Comparison of ENCODE assay signal across 1 cellular context in the genomic region with DNA sequence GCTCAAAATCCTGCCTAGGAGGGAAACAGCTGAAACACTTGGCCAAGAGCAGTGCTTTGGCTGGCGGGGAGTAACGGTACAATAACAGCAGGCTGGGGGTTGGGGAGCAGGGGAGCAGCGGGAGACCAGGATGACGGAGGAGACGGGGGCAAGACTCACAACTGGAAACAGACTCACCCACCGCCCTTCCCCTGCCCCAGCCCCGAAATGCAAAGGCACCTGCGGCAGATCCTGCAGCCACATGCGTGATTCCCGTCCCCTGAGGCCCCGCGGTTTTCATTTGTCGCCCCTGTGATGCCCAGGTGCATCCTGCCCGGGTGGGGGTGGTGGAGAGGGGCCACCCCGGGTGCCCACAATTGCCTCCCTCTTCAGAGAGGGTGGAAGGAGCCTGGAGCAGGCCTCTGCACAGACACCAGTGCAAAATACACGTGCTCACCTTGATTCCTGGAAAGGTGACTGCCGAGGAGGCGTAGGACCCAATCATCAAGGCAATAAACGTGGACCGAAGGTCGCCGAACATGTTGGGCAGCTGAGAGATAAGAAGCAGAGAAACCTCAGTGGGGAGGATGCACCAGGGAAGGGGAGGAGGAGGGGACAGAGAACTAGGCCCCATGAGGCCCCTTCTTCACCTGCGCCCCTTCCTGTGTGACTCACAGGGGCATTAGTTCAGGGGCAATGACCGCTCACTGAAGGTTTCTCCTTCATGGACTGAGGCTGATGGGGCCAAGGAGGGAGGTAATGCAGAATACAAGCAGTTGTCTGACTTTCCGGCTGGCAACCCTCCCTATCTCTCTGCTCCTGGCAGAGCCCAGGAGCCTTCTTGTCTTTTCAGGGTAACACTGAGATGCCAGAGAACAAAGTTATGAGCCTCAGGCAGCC.
TF ChIP-seq lines count a peak whose summit lies in the region.

No MANE protein-coding gene starts in this region.

TF ChIP-seq in HepG2, 621 proteins besides CTCF, POLR2A, EP300 and RAD21 (continued from another document and continues in another):
- TF ChIP-seq, protein P1, sequence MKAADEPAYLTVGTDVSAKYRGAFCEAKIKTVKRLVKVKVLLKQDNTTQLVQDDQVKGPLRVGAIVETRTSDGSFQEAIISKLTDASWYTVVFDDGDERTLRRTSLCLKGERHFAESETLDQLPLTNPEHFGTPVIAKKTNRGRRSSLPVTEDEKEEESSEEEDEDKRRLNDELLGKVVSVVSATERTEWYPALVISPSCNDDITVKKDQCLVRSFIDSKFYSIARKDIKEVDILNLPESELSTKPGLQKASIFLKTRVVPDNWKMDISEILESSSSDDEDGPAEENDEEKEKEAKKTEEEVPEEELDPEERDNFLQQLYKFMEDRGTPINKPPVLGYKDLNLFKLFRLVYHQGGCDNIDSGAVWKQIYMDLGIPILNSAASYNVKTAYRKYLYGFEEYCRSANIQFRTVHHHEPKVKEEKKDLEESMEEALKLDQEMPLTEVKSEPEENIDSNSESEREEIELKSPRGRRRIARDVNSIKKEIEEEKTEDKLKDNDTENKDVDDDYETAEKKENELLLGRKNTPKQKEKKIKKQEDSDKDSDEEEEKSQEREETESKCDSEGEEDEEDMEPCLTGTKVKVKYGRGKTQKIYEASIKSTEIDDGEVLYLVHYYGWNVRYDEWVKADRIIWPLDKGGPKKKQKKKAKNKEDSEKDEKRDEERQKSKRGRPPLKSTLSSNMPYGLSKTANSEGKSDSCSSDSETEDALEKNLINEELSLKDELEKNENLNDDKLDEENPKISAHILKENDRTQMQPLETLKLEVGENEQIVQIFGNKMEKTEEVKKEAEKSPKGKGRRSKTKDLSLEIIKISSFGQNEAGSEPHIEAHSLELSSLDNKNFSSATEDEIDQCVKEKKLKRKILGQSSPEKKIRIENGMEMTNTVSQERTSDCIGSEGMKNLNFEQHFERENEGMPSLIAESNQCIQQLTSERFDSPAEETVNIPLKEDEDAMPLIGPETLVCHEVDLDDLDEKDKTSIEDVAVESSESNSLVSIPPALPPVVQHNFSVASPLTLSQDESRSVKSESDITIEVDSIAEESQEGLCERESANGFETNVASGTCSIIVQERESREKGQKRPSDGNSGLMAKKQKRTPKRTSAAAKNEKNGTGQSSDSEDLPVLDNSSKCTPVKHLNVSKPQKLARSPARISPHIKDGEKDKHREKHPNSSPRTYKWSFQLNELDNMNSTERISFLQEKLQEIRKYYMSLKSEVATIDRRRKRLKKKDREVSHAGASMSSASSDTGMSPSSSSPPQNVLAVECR (CRISPR knock-in tag; IDR thresholded peaks at IDR 0.05; ENCODE audit: borderline replicate concordance): peak; percentile 35; the same call in 1 of the 2 replicates
- TF ChIP-seq ZBTB38 (CRISPR knock-in tag; IDR thresholded peaks at IDR 0.05) (peak; percentile 74), ZNF263 (CRISPR knock-in tag; IDR thresholded peaks at IDR 0.05) (peak; percentile 92), TCF7 (IDR thresholded peaks at IDR 0.05; ENCODE audit: low read depth) (peak; percentile 50; the same call in 1 of the 2 replicates), ETV6 (CRISPR knock-in tag; conservative IDR thresholded peaks at IDR 0.05) (no peak), ZNF747 (CRISPR knock-in tag; IDR thresholded peaks at IDR 0.05; ENCODE audit: borderline replicate concordance) (no peak), CREB1 (IDR thresholded peaks at IDR 0.05) (no peak), CREB1 (CRISPR knock-in tag; IDR thresholded peaks at IDR 0.05) (peak; percentile 51; the same call in 1 of the 2 replicates), SOX6 (IDR thresholded peaks at IDR 0.05) (no peak), SOX6 (CRISPR knock-in tag; IDR thresholded peaks at IDR 0.05) (peak; percentile 52; the same call in 1 of the 2 replicates), SOX13 (IDR thresholded peaks at IDR 0.05) (no peak), SOX13 (CRISPR knock-in tag; conservative IDR thresholded peaks at IDR 0.05 in 1 of 2, IDR thresholded peaks at IDR 0.05 in 1 of 2) (0 out of 4 replicates have a peak, but pooled peaks of 1 of the 2 experiments have one; percentile 16), RXRA (CRISPR knock-in tag; IDR thresholded peaks at IDR 0.05) (peak; percentile 96), ZNF572 (CRISPR knock-in tag; IDR thresholded peaks at IDR 0.05) (no peak), NR2C2 (CRISPR knock-in tag; IDR thresholded peaks at IDR 0.05; ENCODE audit: borderline replicate concordance) (peak; percentile 40; the same call in 1 of the 2 replicates), ZC3H13 (CRISPR knock-in tag; IDR thresholded peaks at IDR 0.05) (no peak), ZNF547 (CRISPR knock-in tag; IDR thresholded peaks at IDR 0.05) (0 out of 2 replicates have a peak, but pooled peaks have one; percentile 34), SALL1 (CRISPR knock-in tag; IDR thresholded peaks at IDR 0.05) (peak; percentile 69), JUND (CRISPR knock-in tag; IDR thresholded peaks at IDR 0.05) (peak; percentile 82), NCOA2 (CRISPR knock-in tag; IDR thresholded peaks at IDR 0.05) (peak; percentile 56; the same call in 1 of the 2 replicates), GFI1 (CRISPR knock-in tag; IDR thresholded peaks at IDR 0.05; ENCODE audit: borderline replicate concordance) (0 out of 2 replicates have a peak, but pooled peaks have one; percentile 27), GABPB1 (CRISPR knock-in tag; IDR thresholded peaks at IDR 0.05) (peak; percentile 37; the same call in 1 of the 2 replicates), ZNF556 (CRISPR knock-in tag; IDR thresholded peaks at IDR 0.05; ENCODE audit: borderline replicate concordance) (peak; percentile 48; the same call in 1 of the 2 replicates), RCOR2 (CRISPR knock-in tag; IDR thresholded peaks at IDR 0.05) (peak; percentile 19; the same call in 1 of the 2 replicates), ZNF605 (CRISPR knock-in tag; IDR thresholded peaks at IDR 0.05) (0 out of 2 replicates have a peak, but pooled peaks have one; percentile 45), PHF21A (CRISPR knock-in tag; IDR thresholded peaks at IDR 0.05) (peak; percentile 54; the same call in 1 of the 2 replicates), MIER3 (CRISPR knock-in tag; IDR thresholded peaks at IDR 0.05; ENCODE audit: borderline replicate concordance) (no peak), ZNF274 (CRISPR knock-in tag; IDR thresholded peaks at IDR 0.05) (0 out of 2 replicates have a peak, but pooled peaks have one; percentile 60), HNF4G (IDR thresholded peaks at IDR 0.05; ENCODE audit: borderline replicate concordance, low read depth, low read length) (peak; percentile 73; the same call in 1 of the 2 replicates), HNF4G (CRISPR knock-in tag; IDR thresholded peaks at IDR 0.05; ENCODE audit: borderline replicate concordance, low read depth) (no peak), ZSCAN31 (CRISPR knock-in tag; IDR thresholded peaks at IDR 0.05; ENCODE audit: low read depth) (no peak), ZNF282 (IDR thresholded peaks at IDR 0.05; ENCODE audit: partially characterized antibody) (no peak), ZNF788 (CRISPR knock-in tag; IDR thresholded peaks at IDR 0.05; ENCODE audit: borderline replicate concordance) (no peak), ZNF766 (CRISPR knock-in tag; IDR thresholded peaks at IDR 0.05; ENCODE audit: borderline replicate concordance) (0 out of 2 replicates have a peak, but pooled peaks have one; percentile 51), TBX2 (CRISPR knock-in tag; IDR thresholded peaks at IDR 0.05; ENCODE audit: borderline replicate concordance) (no peak), ERF (CRISPR knock-in tag; IDR thresholded peaks at IDR 0.05) (peak; percentile 43; the same call in 1 of the 2 replicates)
- TF ChIP-seq, protein P2, sequence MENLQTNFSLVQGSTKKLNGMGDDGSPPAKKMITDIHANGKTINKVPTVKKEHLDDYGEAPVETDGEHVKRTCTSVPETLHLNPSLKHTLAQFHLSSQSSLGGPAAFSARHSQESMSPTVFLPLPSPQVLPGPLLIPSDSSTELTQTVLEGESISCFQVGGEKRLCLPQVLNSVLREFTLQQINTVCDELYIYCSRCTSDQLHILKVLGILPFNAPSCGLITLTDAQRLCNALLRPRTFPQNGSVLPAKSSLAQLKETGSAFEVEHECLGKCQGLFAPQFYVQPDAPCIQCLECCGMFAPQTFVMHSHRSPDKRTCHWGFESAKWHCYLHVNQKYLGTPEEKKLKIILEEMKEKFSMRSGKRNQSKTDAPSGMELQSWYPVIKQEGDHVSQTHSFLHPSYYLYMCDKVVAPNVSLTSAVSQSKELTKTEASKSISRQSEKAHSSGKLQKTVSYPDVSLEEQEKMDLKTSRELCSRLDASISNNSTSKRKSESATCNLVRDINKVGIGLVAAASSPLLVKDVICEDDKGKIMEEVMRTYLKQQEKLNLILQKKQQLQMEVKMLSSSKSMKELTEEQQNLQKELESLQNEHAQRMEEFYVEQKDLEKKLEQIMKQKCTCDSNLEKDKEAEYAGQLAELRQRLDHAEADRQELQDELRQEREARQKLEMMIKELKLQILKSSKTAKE (CRISPR knock-in tag; IDR thresholded peaks at IDR 0.05; ENCODE audit: borderline replicate concordance): peak; percentile 65; the same call in 1 of the 2 replicates
- TF ChIP-seq, protein P3, sequence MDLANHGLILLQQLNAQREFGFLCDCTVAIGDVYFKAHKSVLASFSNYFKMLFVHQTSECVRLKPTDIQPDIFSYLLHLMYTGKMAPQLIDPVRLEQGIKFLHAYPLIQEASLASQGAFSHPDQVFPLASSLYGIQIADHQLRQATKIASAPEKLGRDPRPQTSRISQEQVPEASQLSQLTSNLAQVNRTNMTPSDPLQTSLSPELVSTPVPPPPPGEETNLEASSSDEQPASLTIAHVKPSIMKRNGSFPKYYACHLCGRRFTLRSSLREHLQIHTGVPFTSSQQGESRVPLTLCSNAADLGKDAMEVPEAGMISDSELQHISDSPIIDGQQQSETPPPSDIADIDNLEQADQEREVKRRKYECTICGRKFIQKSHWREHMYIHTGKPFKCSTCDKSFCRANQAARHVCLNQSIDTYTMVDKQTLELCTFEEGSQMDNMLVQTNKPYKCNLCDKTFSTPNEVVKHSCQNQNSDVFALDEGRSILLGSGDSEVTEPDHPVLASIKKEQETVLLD (CRISPR knock-in tag; IDR thresholded peaks at IDR 0.05; ENCODE audit: low read depth): no peak
- TF ChIP-seq, protein P4, sequence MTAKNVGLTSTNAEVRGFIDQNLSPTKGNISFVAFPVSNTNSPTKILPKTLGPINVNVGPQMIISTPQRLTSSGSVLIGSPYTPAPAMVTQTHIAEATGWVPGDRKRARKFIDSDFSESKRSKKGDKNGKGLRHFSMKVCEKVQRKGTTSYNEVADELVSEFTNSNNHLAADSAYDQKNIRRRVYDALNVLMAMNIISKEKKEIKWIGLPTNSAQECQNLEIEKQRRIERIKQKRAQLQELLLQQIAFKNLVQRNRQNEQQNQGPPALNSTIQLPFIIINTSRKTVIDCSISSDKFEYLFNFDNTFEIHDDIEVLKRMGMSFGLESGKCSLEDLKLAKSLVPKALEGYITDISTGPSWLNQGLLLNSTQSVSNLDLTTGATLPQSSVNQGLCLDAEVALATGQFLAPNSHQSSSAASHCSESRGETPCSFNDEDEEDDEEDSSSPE (CRISPR knock-in tag; IDR thresholded peaks at IDR 0.05): no peak
- TF ChIP-seq, protein P5, sequence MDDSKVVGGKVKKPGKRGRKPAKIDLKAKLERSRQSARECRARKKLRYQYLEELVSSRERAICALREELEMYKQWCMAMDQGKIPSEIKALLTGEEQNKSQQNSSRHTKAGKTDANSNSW (CRISPR knock-in tag; IDR thresholded peaks at IDR 0.05; ENCODE audit: borderline replicate concordance): no peak
- TF ChIP-seq, protein P6, sequence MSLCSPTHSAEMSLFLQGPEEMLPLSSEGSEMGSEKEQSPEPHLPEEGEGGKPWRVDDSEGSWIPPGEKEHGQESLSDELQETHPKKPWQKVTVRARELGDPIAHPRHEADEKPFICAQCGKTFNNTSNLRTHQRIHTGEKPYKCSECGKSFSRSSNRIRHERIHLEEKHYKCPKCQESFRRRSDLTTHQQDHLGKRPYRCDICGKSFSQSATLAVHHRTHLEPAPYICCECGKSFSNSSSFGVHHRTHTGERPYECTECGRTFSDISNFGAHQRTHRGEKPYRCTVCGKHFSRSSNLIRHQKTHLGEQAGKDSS (CRISPR knock-in tag; IDR thresholded peaks at IDR 0.05; ENCODE audit: borderline replicate concordance, low read depth): no peak
- TF ChIP-seq, protein P7, sequence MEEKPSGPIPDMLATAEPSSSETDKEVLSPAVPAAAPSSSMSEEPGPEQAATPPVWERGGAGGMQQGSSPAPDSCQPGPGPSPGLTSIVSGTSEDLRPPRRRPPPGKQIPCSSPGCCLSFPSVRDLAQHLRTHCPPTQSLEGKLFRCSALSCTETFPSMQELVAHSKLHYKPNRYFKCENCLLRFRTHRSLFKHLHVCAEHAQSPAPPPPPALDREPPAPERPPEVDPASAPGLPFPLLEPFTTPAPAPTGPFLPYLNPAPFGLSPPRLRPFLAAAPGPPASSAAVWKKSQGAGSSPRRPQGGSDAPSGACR (CRISPR knock-in tag; IDR thresholded peaks at IDR 0.05): no peak
- TF ChIP-seq, protein P8, sequence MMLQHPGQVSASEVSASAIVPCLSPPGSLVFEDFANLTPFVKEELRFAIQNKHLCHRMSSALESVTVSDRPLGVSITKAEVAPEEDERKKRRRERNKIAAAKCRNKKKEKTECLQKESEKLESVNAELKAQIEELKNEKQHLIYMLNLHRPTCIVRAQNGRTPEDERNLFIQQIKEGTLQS (CRISPR knock-in tag; IDR thresholded peaks at IDR 0.05): peak; percentile 66; the same call in 1 of the 2 replicates
- TF ChIP-seq, protein P9, sequence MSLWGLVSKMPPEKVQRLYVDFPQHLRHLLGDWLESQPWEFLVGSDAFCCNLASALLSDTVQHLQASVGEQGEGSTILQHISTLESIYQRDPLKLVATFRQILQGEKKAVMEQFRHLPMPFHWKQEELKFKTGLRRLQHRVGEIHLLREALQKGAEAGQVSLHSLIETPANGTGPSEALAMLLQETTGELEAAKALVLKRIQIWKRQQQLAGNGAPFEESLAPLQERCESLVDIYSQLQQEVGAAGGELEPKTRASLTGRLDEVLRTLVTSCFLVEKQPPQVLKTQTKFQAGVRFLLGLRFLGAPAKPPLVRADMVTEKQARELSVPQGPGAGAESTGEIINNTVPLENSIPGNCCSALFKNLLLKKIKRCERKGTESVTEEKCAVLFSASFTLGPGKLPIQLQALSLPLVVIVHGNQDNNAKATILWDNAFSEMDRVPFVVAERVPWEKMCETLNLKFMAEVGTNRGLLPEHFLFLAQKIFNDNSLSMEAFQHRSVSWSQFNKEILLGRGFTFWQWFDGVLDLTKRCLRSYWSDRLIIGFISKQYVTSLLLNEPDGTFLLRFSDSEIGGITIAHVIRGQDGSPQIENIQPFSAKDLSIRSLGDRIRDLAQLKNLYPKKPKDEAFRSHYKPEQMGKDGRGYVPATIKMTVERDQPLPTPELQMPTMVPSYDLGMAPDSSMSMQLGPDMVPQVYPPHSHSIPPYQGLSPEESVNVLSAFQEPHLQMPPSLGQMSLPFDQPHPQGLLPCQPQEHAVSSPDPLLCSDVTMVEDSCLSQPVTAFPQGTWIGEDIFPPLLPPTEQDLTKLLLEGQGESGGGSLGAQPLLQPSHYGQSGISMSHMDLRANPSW (CRISPR knock-in tag; IDR thresholded peaks at IDR 0.05; ENCODE audit: borderline replicate concordance): no peak
